Comparison of ENCODE assay signal across 21 cellular contexts in genomic region chr1:239630767-239631166, GRCh38.
DNase-seq lines count a peak whose midpoint lies in the region; ATAC-seq and TF ChIP-seq lines count a peak whose summit lies in the region.
"Had no signal": no experiment of that assay in that cellular context is flagged by ENCODE, and none has a peak within 500 bp of the region (broad histone marks: within the 10 kb centered on the region; RNA-seq: fewer than 3 reads in every experiment).

No MANE protein-coding gene starts in this region.

- no peaks in the 10 kb centered on the region for H3K4me1 Mint-ChIP-seq in CD8-positive, alpha-beta T cell (ENCODE audit: low read depth)
- H3K4me1 Mint-ChIP-seq: CD4-positive, CD25-positive, alpha-beta regulatory T cell had no signal

- H4K20me1 ChIP-seq in PC-9 (ENCODE audit: insufficient read depth) = no peaks in the 10 kb centered on the region

- intact Hi-C loops in PC-9 (cut with micrococcal nuclease; ENCODE audit: unreplicated experiment) = loop anchor here (10.0 kb wide), 1 partner anchor 264 kb away; no protein-coding TSS in a partner anchor
- intact Hi-C loops in CD8-positive, alpha-beta T cell (cut with DNase I, micrococcal nuclease) = no loop called here

- no peak for ATAC-seq in CD8-positive, alpha-beta T cell
- ATAC-seq: Panc1 had no signal

- H3K4me3 ChIP-seq in AG04450 (ENCODE audit: low read depth, low read length) (no peak overlapping the region), H7 (ENCODE audit: insufficient read depth, low read depth, low read length) (no peak overlapping the region), PC-9 (peak overlapping the region; percentile 59; the same call in 1 of the 2 replicates), iPS-15b (ENCODE audit: low read depth, low read length) (peak overlapping the region; percentile 28)
- no peak overlapping the region for H3K4me3 ChIP-seq in CD8-positive, alpha-beta T cell (ENCODE audit: low read depth, low read length)
- H3K4me3 ChIP-seq: SJCRH30 had no signal

- H3K9me2 ChIP-seq in PC-9 (ENCODE audit: insufficient read depth) = no peaks in the 10 kb centered on the region

- no peak overlapping the region for H2AFZ ChIP-seq in PC-9

- BruUV-seq in PC-9 (replicated peaks; lab: Mats Ljungman, UMichigan) = no TSS peak

- TF ChIP-seq CTCF in AG04450 (IDR thresholded peaks at IDR 0.05; ENCODE audit: low read depth, low read length) (no peak), PC-9 (conservative IDR thresholded peaks at IDR 0.05) (no peak)
- TF ChIP-seq CTCF in CD8-positive, alpha-beta T cell (IDR thresholded peaks at IDR 0.05) = no peak

- H3K36me3 ChIP-seq in H7 (replicated peaks; ENCODE audit: control insufficient read depth, insufficient read depth, low read length) (no peaks in the 10 kb centered on the region), PC-9 (ENCODE audit: low read depth) (no peaks in the 10 kb centered on the region), iPS-15b (ENCODE audit: control insufficient read depth, insufficient read depth, low read length) (no peaks in the 10 kb centered on the region)
- no peaks in the 10 kb centered on the region for H3K36me3 ChIP-seq in CD8-positive, alpha-beta T cell (ENCODE audit: insufficient read depth, low read length)
- H3K36me3 ChIP-seq: SJCRH30 had no signal

- no peaks in the 10 kb centered on the region for H3K36me3 Mint-ChIP-seq in CD8-positive, alpha-beta T cell
- H3K36me3 Mint-ChIP-seq: CD4-positive, CD25-positive, alpha-beta regulatory T cell had no signal

- H3K4me2 ChIP-seq in PC-9 = peak overlapping the region; percentile 92

- POLR2A ChIA-PET in AG04450 (lab: Yijun Ruan, JAX) (no interaction called here), PC-9 (lab: Charles Lee; ENCODE audit: unreplicated experiment) (no interaction called here)
- POLR2A ChIA-PET in CD8-positive, alpha-beta T cell (lab: Charles Lee) = no interaction called here

- no peaks in the 10 kb centered on the region for H3K27me3 ChIP-seq in AG04450 (ENCODE audit: control insufficient read depth, insufficient read depth, low read length)
- no peaks in the 10 kb centered on the region for H3K27me3 ChIP-seq in H7 (ENCODE audit: control insufficient read depth, insufficient read depth, low read length)
- H3K27me3 ChIP-seq in PC-9 (ENCODE audit: insufficient read depth, low read depth) = no peaks in the 10 kb centered on the region
- no peaks in the 10 kb centered on the region for H3K27me3 ChIP-seq in iPS-15b (ENCODE audit: control insufficient read depth, insufficient read depth, low read length)
- no peaks in the 10 kb centered on the region for H3K27me3 ChIP-seq in CD8-positive, alpha-beta T cell (ENCODE audit: insufficient read depth, low read length)
- H3K27me3 ChIP-seq: SJCRH30 had no signal

- H3K9me3 ChIP-seq in AG04450 (ENCODE audit: control insufficient read depth, insufficient read depth, low read length) (peaks cover 9% of the 10 kb centered on the region), PC-9 (ENCODE audit: insufficient read depth, low read depth) (no peaks in the 10 kb centered on the region), iPS-15b (ENCODE audit: control insufficient read depth, insufficient read depth, low read length) (no peaks in the 10 kb centered on the region)
- no peaks in the 10 kb centered on the region for H3K9me3 ChIP-seq in CD8-positive, alpha-beta T cell (ENCODE audit: low read length)
- H3K9me3 ChIP-seq: Caco-2, SJCRH30 had no signal

- no peaks in the 10 kb centered on the region for H3K27me3 Mint-ChIP-seq in CD8-positive, alpha-beta T cell (ENCODE audit: low read depth)
- H3K27me3 Mint-ChIP-seq: CD4-positive, CD25-positive, alpha-beta regulatory T cell had no signal

- 0 out of 2 replicates have a peak, but pooled peaks cover 2% of the 10 kb centered on the region for H3K79me2 ChIP-seq in PC-9 (ENCODE audit: low read depth)

- no peaks in the 10 kb centered on the region for H3K9me3 Mint-ChIP-seq in CD8-positive, alpha-beta T cell
- H3K9me3 Mint-ChIP-seq: CD4-positive, CD25-positive, alpha-beta regulatory T cell had no signal

- H3F3A ChIP-seq in PC-9 (ENCODE audit: insufficient read depth, low read depth) = peaks cover 7% of the 10 kb centered on the region

- no peak overlapping the region for H3K27ac Mint-ChIP-seq in CD8-positive, alpha-beta T cell

- H3K9ac ChIP-seq in iPS-15b (ENCODE audit: low read depth, low read length) = no peak overlapping the region

- DNase-seq in AG04450 (ENCODE audit: low read depth, low spot score) = no peak
- peak; percentile 51 for DNase-seq in H7
- DNase-seq in PC-9 = no peak
- no peak for DNase-seq in NCI-H1436 (lab: John Stamatoyannopoulos, UW)
- no peak for DNase-seq in hypothalamus (lab: John Stamatoyannopoulos, UW)
- no peak for DNase-seq in CD8-positive, alpha-beta T cell
- DNase-seq in NOMO-1 (lab: John Stamatoyannopoulos, UW; ENCODE audit: unreplicated experiment in 2 of 2) = no peak
- DNase-seq: Caco-2; CD4-positive, CD25-positive, alpha-beta regulatory T cell; DMS 273 treated with DMSO at 0.1 percent for 48 hours; KBM-7; NCI-H1092; NCI-H1436 treated with DMSO at 0.1 percent for 48 hours; NCI-H1930; NCI-H345; NCI-H524; NCI-H774; SJCRH30; T-helper 1 cell had no signal

- H3K4me1 ChIP-seq in PC-9 (replicated peaks; ENCODE audit: insufficient read depth) = peaks cover 13% of the 10 kb centered on the region
- no peaks in the 10 kb centered on the region for H3K4me1 ChIP-seq in iPS-15b (ENCODE audit: control insufficient read depth, insufficient read depth, low read length)
- no peaks in the 10 kb centered on the region for H3K4me1 ChIP-seq in CD8-positive, alpha-beta T cell (ENCODE audit: insufficient read depth, low read length)
- H3K4me1 ChIP-seq: Caco-2, SJCRH30 had no signal

- CTCF ChIA-PET in AG04450 (lab: Charles Lee) (no interaction called here), PC-9 (lab: Charles Lee) (no interaction called here)
- CTCF ChIA-PET in CD8-positive, alpha-beta T cell (lab: Charles Lee) = no interaction called here

- H3K27ac ChIP-seq in AG04450 (ENCODE audit: low read depth, low read length) (peak overlapping the region; percentile 11), PC-9 (no peak overlapping the region)
- no peak overlapping the region for H3K27ac ChIP-seq in CD8-positive, alpha-beta T cell (ENCODE audit: low read depth, low read length)
- H3K27ac ChIP-seq: SJCRH30 had no signal

- no peak overlapping the region for H3K4me3 Mint-ChIP-seq in CD8-positive, alpha-beta T cell
- H3K4me3 Mint-ChIP-seq: CD4-positive, CD25-positive, alpha-beta regulatory T cell had no signal

Comparison
In these comparisons a context has a peak if more than half of its experiments do, and no peak if none do; other contexts are left out.
1. H3K4me3 ChIP-seq: peak in PC-9 (single experiment) and iPS-15b (single experiment); none in AG04450 (single experiment), H7 (single experiment) and CD8-positive, alpha-beta T cell (single experiment).